1 cellular context compared by ENCODE assay signal in the genomic region with DNA sequence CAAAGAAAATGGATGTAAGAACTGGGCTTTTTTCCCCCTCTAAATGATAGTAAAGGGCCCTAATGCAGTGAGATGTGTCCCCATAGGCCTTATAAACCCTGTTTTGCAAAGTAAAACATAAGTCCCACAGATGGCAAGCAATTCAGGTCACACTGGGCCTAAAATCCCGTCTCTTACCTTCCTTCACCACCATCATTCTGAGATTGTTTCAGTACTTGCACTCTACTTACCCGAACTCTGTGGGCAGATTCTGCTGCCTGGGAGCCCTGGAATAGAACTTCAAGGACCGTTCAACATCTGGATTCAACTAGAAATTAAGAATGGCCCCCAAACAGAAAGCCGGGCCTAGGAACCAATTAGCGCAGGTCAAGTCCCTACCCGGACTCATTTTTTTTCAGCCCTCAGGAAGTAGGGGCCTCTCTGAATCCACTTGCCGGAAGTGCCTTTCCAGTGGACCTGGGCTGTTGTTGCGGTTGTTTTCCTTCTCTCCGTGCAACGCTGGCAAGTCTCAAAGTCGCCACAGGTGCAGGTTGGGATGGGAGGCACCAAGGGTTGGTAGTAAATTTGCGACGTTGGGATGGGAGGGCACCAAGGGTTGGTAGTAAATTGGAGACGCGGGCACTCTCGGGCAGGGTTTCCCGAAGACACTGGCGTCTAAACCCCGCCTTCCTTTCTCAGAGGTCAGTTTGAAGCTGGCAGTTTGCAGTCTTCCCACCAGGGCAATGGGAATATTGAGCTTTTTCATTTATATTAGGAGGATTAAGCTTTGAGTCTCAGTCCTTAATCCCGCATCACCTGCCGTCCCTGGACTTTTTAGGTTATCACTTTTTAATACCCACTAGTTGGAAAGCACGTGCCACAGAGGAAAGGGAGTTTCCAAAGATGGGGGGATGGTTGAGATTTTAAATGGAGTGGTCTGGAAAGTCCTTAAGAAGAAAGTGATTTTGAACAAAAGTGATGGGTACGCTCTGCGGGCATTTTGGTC.
TF ChIP-seq lines count a peak whose summit lies in the region.

A gene with protein sequence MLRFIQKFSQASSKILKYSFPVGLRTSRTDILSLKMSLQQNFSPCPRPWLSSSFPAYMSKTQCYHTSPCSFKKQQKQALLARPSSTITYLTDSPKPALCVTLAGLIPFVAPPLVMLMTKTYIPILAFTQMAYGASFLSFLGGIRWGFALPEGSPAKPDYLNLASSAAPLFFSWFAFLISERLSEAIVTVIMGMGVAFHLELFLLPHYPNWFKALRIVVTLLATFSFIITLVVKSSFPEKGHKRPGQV (plus strand): TSS at position 429 of the 985 bp plus-strand sequence. CDS start 2,888 bp downstream, outside the sequence.

TF ChIP-seq in HepG2, 621 proteins besides CTCF, POLR2A, EP300 and RAD21 (continued from another document and continues in another):
- TF ChIP-seq CBFB (CRISPR knock-in tag; IDR thresholded peaks at IDR 0.05) (peak; percentile 72; the same call in 1 of the 2 replicates), ELF1 (CRISPR knock-in tag; IDR thresholded peaks at IDR 0.05) (peak; percentile 84), ZNF607 (CRISPR knock-in tag; IDR thresholded peaks at IDR 0.05; ENCODE audit: borderline replicate concordance) (0 out of 2 replicates have a peak, but pooled peaks have one; percentile 45), ARNTL (CRISPR knock-in tag; IDR thresholded peaks at IDR 0.05) (0 out of 2 replicates have a peak, but pooled peaks have one; percentile 53), ZNF709 (CRISPR knock-in tag; IDR thresholded peaks at IDR 0.05) (0 out of 2 replicates have a peak, but pooled peaks have one; percentile 25), ZNF253 (CRISPR knock-in tag; IDR thresholded peaks at IDR 0.05; ENCODE audit: borderline replicate concordance) (no peak), AGO1 (IDR thresholded peaks at IDR 0.05; ENCODE audit: low read depth, low read length, poor library complexity, severe bottlenecking) (no peak), ZBTB1 (CRISPR knock-in tag; IDR thresholded peaks at IDR 0.05; ENCODE audit: borderline replicate concordance) (no peak), ZNF460 (CRISPR knock-in tag; IDR thresholded peaks at IDR 0.05; ENCODE audit: borderline replicate concordance) (peak; percentile 37; the same call in 1 of the 2 replicates), IKZF1 (IDR thresholded peaks at IDR 0.05) (no peak), ZNF570 (CRISPR knock-in tag; IDR thresholded peaks at IDR 0.05; ENCODE audit: borderline replicate concordance) (no peak; the same call in 1 of the 2 replicates), HDAC6 (IDR thresholded peaks at IDR 0.05; ENCODE audit: low read depth, low read length) (no peak), ZSCAN12 (CRISPR knock-in tag; IDR thresholded peaks at IDR 0.05) (no peak), NCOR1 (IDR thresholded peaks at IDR 0.05; ENCODE audit: borderline replicate concordance, low read length) (peak; percentile 30; the same call in 1 of the 2 replicates), HOXD1 (CRISPR knock-in tag; IDR thresholded peaks at IDR 0.05) (0 out of 2 replicates have a peak, but pooled peaks have one; percentile 60), SAP130 (CRISPR knock-in tag; IDR thresholded peaks at IDR 0.05; ENCODE audit: low read depth) (peak; percentile 92), ZNF772 (CRISPR knock-in tag; IDR thresholded peaks at IDR 0.05) (0 out of 2 replicates have a peak, but pooled peaks have one; percentile 15), ZNF20 (CRISPR knock-in tag; IDR thresholded peaks at IDR 0.05) (no peak), ZNF441 (CRISPR knock-in tag; IDR thresholded peaks at IDR 0.05; ENCODE audit: borderline replicate concordance) (peak; percentile 71; the same call in 1 of the 2 replicates), BCL6 (CRISPR knock-in tag; IDR thresholded peaks at IDR 0.05) (peak; percentile 26; the same call in 1 of the 2 replicates), ZNF530 (CRISPR knock-in tag; IDR thresholded peaks at IDR 0.05; ENCODE audit: low read depth) (no peak), CEBPB (IDR thresholded peaks at IDR 0.05; ENCODE audit: borderline replicate concordance, low read depth, low read length) (no peak), ZNF891 (CRISPR knock-in tag; IDR thresholded peaks at IDR 0.05) (peak; percentile 71; the same call in 1 of the 2 replicates), ZNF776 (CRISPR knock-in tag; IDR thresholded peaks at IDR 0.05) (no peak; the same call in 1 of the 2 replicates), MBNL3 (CRISPR knock-in tag; conservative IDR thresholded peaks at IDR 0.05) (no peak), RCOR2 (CRISPR knock-in tag; IDR thresholded peaks at IDR 0.05) (no peak; the same call in 1 of the 2 replicates), ZFP36L1 (CRISPR knock-in tag; IDR thresholded peaks at IDR 0.05) (peak; percentile 40; the same call in 1 of the 2 replicates), ZNF101 (CRISPR knock-in tag; IDR thresholded peaks at IDR 0.05; ENCODE audit: borderline replicate concordance, low read depth) (no peak), CAMTA2 (CRISPR knock-in tag; IDR thresholded peaks at IDR 0.05; ENCODE audit: borderline replicate concordance) (0 out of 2 replicates have a peak, but pooled peaks have one; percentile 43), ZNF598 (CRISPR knock-in tag; IDR thresholded peaks at IDR 0.05; ENCODE audit: borderline replicate concordance) (0 out of 2 replicates have a peak, but pooled peaks have one; percentile 42), HHEX (CRISPR knock-in tag; IDR thresholded peaks at IDR 0.05) (peak; percentile 63; the same call in 1 of the 2 replicates), SP5 (CRISPR knock-in tag; IDR thresholded peaks at IDR 0.05; ENCODE audit: borderline replicate concordance, low read depth) (no peak; the same call in 1 of the 2 replicates), SCMH1 (CRISPR knock-in tag; IDR thresholded peaks at IDR 0.05; ENCODE audit: borderline replicate concordance) (no peak), NR2F1 (CRISPR knock-in tag; IDR thresholded peaks at IDR 0.05) (no peak)
- TF ChIP-seq, protein P1, sequence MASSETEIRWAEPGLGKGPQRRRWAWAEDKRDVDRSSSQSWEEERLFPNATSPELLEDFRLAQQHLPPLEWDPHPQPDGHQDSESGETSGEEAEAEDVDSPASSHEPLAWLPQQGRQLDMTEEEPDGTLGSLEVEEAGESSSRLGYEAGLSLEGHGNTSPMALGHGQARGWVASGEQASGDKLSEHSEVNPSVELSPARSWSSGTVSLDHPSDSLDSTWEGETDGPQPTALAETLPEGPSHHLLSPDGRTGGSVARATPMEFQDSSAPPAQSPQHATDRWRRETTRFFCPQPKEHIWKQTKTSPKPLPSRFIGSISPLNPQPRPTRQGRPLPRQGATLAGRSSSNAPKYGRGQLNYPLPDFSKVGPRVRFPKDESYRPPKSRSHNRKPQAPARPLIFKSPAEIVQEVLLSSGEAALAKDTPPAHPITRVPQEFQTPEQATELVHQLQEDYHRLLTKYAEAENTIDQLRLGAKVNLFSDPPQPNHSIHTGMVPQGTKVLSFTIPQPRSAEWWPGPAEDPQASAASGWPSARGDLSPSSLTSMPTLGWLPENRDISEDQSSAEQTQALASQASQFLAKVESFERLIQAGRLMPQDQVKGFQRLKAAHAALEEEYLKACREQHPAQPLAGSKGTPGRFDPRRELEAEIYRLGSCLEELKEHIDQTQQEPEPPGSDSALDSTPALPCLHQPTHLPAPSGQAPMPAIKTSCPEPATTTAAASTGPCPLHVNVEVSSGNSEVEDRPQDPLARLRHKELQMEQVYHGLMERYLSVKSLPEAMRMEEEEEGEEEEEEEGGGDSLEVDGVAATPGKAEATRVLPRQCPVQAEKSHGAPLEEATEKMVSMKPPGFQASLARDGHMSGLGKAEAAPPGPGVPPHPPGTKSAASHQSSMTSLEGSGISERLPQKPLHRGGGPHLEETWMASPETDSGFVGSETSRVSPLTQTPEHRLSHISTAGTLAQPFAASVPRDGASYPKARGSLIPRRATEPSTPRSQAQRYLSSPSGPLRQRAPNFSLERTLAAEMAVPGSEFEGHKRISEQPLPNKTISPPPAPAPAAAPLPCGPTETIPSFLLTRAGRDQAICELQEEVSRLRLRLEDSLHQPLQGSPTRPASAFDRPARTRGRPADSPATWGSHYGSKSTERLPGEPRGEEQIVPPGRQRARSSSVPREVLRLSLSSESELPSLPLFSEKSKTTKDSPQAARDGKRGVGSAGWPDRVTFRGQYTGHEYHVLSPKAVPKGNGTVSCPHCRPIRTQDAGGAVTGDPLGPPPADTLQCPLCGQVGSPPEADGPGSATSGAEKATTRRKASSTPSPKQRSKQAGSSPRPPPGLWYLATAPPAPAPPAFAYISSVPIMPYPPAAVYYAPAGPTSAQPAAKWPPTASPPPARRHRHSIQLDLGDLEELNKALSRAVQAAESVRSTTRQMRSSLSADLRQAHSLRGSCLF (CRISPR knock-in tag; IDR thresholded peaks at IDR 0.05; ENCODE audit: borderline replicate concordance): no peak
- TF ChIP-seq, protein P2, sequence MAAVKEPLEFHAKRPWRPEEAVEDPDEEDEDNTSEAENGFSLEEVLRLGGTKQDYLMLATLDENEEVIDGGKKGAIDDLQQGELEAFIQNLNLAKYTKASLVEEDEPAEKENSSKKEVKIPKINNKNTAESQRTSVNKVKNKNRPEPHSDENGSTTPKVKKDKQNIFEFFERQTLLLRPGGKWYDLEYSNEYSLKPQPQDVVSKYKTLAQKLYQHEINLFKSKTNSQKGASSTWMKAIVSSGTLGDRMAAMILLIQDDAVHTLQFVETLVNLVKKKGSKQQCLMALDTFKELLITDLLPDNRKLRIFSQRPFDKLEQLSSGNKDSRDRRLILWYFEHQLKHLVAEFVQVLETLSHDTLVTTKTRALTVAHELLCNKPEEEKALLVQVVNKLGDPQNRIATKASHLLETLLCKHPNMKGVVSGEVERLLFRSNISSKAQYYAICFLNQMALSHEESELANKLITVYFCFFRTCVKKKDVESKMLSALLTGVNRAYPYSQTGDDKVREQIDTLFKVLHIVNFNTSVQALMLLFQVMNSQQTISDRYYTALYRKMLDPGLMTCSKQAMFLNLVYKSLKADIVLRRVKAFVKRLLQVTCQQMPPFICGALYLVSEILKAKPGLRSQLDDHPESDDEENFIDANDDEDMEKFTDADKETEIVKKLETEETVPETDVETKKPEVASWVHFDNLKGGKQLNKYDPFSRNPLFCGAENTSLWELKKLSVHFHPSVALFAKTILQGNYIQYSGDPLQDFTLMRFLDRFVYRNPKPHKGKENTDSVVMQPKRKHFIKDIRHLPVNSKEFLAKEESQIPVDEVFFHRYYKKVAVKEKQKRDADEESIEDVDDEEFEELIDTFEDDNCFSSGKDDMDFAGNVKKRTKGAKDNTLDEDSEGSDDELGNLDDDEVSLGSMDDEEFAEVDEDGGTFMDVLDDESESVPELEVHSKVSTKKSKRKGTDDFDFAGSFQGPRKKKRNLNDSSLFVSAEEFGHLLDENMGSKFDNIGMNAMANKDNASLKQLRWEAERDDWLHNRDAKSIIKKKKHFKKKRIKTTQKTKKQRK (IDR thresholded peaks at IDR 0.05; ENCODE audit: low read length): no peak
- TF ChIP-seq, protein P3, sequence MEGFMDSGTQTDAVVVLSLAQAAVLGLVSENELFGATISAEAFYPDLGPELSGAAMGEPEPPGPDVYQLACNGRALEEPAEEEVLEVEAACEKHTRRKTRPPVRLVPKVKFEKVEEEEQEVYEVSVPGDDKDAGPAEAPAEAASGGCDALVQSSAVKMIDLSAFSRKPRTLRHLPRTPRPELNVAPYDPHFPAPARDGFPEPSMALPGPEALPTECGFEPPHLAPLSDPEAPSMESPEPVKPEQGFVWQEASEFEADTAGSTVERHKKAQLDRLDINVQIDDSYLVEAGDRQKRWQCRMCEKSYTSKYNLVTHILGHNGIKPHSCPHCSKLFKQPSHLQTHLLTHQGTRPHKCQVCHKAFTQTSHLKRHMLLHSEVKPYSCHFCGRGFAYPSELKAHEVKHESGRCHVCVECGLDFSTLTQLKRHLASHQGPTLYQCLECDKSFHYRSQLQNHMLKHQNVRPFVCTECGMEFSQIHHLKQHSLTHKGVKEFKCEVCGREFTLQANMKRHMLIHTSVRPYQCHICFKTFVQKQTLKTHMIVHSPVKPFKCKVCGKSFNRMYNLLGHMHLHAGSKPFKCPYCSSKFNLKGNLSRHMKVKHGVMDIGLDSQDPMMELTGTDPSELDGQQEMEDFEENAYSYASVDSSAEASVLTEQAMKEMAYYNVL (CRISPR knock-in tag; IDR thresholded peaks at IDR 0.05; ENCODE audit: borderline replicate concordance): 0 out of 2 replicates have a peak, but pooled peaks have one; percentile 24
- TF ChIP-seq, protein P4, sequence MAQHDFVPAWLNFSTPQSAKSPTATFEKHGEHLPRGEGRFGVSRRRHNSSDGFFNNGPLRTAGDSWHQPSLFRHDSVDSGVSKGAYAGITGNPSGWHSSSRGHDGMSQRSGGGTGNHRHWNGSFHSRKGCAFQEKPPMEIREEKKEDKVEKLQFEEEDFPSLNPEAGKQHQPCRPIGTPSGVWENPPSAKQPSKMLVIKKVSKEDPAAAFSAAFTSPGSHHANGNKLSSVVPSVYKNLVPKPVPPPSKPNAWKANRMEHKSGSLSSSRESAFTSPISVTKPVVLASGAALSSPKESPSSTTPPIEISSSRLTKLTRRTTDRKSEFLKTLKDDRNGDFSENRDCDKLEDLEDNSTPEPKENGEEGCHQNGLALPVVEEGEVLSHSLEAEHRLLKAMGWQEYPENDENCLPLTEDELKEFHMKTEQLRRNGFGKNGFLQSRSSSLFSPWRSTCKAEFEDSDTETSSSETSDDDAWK (CRISPR knock-in tag; IDR thresholded peaks at IDR 0.05): no peak
- TF ChIP-seq, protein P5, sequence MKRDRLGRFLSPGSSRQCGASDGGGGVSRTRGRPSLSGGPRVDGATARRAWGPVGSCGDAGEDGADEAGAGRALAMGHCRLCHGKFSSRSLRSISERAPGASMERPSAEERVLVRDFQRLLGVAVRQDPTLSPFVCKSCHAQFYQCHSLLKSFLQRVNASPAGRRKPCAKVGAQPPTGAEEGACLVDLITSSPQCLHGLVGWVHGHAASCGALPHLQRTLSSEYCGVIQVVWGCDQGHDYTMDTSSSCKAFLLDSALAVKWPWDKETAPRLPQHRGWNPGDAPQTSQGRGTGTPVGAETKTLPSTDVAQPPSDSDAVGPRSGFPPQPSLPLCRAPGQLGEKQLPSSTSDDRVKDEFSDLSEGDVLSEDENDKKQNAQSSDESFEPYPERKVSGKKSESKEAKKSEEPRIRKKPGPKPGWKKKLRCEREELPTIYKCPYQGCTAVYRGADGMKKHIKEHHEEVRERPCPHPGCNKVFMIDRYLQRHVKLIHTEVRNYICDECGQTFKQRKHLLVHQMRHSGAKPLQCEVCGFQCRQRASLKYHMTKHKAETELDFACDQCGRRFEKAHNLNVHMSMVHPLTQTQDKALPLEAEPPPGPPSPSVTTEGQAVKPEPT (CRISPR knock-in tag; IDR thresholded peaks at IDR 0.05; ENCODE audit: low read depth): no peak
- TF ChIP-seq, protein P6, sequence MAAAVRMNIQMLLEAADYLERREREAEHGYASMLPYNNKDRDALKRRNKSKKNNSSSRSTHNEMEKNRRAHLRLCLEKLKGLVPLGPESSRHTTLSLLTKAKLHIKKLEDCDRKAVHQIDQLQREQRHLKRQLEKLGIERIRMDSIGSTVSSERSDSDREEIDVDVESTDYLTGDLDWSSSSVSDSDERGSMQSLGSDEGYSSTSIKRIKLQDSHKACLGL (CRISPR knock-in tag; IDR thresholded peaks at IDR 0.05): 0 out of 2 replicates have a peak, but pooled peaks have one; percentile 45
- TF ChIP-seq, protein P7, sequence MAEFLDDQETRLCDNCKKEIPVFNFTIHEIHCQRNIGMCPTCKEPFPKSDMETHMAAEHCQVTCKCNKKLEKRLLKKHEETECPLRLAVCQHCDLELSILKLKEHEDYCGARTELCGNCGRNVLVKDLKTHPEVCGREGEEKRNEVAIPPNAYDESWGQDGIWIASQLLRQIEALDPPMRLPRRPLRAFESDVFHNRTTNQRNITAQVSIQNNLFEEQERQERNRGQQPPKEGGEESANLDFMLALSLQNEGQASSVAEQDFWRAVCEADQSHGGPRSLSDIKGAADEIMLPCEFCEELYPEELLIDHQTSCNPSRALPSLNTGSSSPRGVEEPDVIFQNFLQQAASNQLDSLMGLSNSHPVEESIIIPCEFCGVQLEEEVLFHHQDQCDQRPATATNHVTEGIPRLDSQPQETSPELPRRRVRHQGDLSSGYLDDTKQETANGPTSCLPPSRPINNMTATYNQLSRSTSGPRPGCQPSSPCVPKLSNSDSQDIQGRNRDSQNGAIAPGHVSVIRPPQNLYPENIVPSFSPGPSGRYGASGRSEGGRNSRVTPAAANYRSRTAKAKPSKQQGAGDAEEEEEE (CRISPR knock-in tag; IDR thresholded peaks at IDR 0.05; ENCODE audit: borderline replicate concordance): no peak
